In genomic region chr1:94110946-94111740, GRCh38 we compare ENCODE assay signal across 28 cellular contexts. TPM values are rescaled to one million over a fixed set of nuclear protein-coding genes. Genes with fewer than 3 reads are reported as not detected.
"Had no signal": no experiment of that assay in that cellular context is flagged by ENCODE, and none has a peak within 500 bp of the region (broad histone marks: within the 10 kb centered on the region; RNA-seq: fewer than 3 reads in every experiment).

No MANE protein-coding gene starts in this region.

- H3K4me3 Mint-ChIP-seq: activated CD4-positive, alpha-beta T cell treated with anti-CD3 and anti-CD28 coated beads, Interleukin-2, amount 10 ng/mL, durations not matched to agents 24 days and 14 days; activated CD8-positive, alpha-beta T cell treated with anti-CD3 and anti-CD28 coated beads, Interleukin-2, amount 10 ng/mL, durations not matched to agents 7 days and 5 days; activated naive CD8-positive, alpha-beta T cell; activated T-cell treated with anti-CD3 and anti-CD28 coated beads, Interleukin-2, amount 50 U/mL, for 72 hours; brain; central memory CD8-positive, alpha-beta T cell; immature natural killer cell; naive B cell; stimulated activated naive B cell treated with anti-CD40 and anti-IgM and Interleukin-4, amounts not matched to agents 10 μg/mL and 1 μg/mL and 100 μg/mL, for 72 hours; T-helper 2 cell treated with Interferon-gamma antibody and Interleukin-4, amounts not matched to agents 5 μg/mL and 100 μg/mL, for 36 hours had no signal

- H3K9me3 ChIP-seq: esophagus squamous epithelium, thyroid gland, vagina had no signal

- H3K36me3 ChIP-seq: esophagus squamous epithelium, thyroid gland, vagina had no signal

- H3K27me3 ChIP-seq: thyroid gland, vagina had no signal

- H3K27ac ChIP-seq: esophagus squamous epithelium, thyroid gland, vagina had no signal

- FAIRE-seq: endothelial cell of umbilical vein had no signal

- H3K4me1 ChIP-seq: esophagus squamous epithelium had no signal

- H3K36me3 Mint-ChIP-seq: activated naive CD8-positive, alpha-beta T cell; brain; immature natural killer cell; stimulated activated naive B cell treated with anti-CD40 and anti-IgM and Interleukin-4, amounts not matched to agents 10 μg/mL and 1 μg/mL and 100 μg/mL, for 72 hours had no signal

- H3K4me3 ChIP-seq: esophagus squamous epithelium, thyroid gland, vagina had no signal

- DNase-seq: activated CD4-positive, alpha-beta T cell treated with anti-CD3 and anti-CD28 coated beads, Interleukin-2, amount 10 ng/mL, durations not matched to agents 24 days and 14 days; activated CD4-positive, CD25-positive, alpha-beta regulatory T cell; activated CD8-positive, alpha-beta memory T cell treated with anti-CD3 and anti-CD28 coated beads, Interleukin-2, amount 50 U/mL, for 4 hours; activated CD8-positive, alpha-beta T cell treated with anti-CD3 and anti-CD28 coated beads, Interleukin-2, amount 10 ng/mL, durations not matched to agents 7 days and 5 days; activated gamma-delta T cell; activated T-cell treated with anti-CD3 and anti-CD28 coated beads, Interleukin-2, amount 50 U/mL, for 72 hours; amygdala; cortex of kidney; effector CD4-positive, alpha-beta T cell; esophagus squamous epithelium; foreskin fibroblast; head of caudate nucleus; immature natural killer cell; left colon; naive B cell; posterior cingulate gyrus; retina; stimulated activated CD4-positive, alpha-beta T cell treated with anti-CD3 and anti-CD28 coated beads, Interleukin-15, amount 100 ng/mL, for 24 hours; stimulated activated CD4-positive, alpha-beta T cell treated with anti-CD3 and anti-CD28 coated beads, Interleukin-4, amount 100 ng/mL, for 1 hour; stimulated activated naive B cell treated with anti-CD40 and anti-IgM and Interleukin-4, amounts not matched to agents 10 μg/mL and 1 μg/mL and 100 μg/mL, for 72 hours; thyroid gland had no signal

- H3K4me1 Mint-ChIP-seq: activated CD4-positive, alpha-beta T cell treated with anti-CD3 and anti-CD28 coated beads, Interleukin-2, amount 10 ng/mL, durations not matched to agents 24 days and 14 days; naive B cell had no signal

- ATAC-seq: activated CD8-positive, alpha-beta T cell treated with anti-CD3 and anti-CD28 coated beads, Interleukin-2, amount 10 ng/mL, durations not matched to agents 7 days and 5 days; activated T-cell treated with anti-CD3 and anti-CD28 coated beads, Interleukin-2, amount 50 U/mL, for 72 hours; left colon had no signal

- H3K9me3 Mint-ChIP-seq: activated CD4-positive, alpha-beta T cell treated with anti-CD3 and anti-CD28 coated beads, Interleukin-2, amount 10 ng/mL, durations not matched to agents 24 days and 14 days; activated T-cell treated with anti-CD3 and anti-CD28 coated beads, Interleukin-2, amount 50 U/mL, for 72 hours; central memory CD8-positive, alpha-beta T cell; immature natural killer cell; stimulated activated naive B cell treated with anti-CD40 and anti-IgM and Interleukin-4, amounts not matched to agents 10 μg/mL and 1 μg/mL and 100 μg/mL, for 72 hours; T-helper 2 cell treated with Interferon-gamma antibody and Interleukin-4, amounts not matched to agents 5 μg/mL and 100 μg/mL, for 36 hours had no signal

- H3K27ac Mint-ChIP-seq: activated CD4-positive, alpha-beta T cell treated with anti-CD3 and anti-CD28 coated beads, Interleukin-2, amount 10 ng/mL, durations not matched to agents 24 days and 14 days; activated CD8-positive, alpha-beta T cell treated with anti-CD3 and anti-CD28 coated beads, Interleukin-2, amount 10 ng/mL, durations not matched to agents 7 days and 5 days; activated naive CD8-positive, alpha-beta T cell; activated T-cell treated with anti-CD3 and anti-CD28 coated beads, Interleukin-2, amount 50 U/mL, for 72 hours; brain; immature natural killer cell; stimulated activated naive B cell treated with anti-CD40 and anti-IgM and Interleukin-4, amounts not matched to agents 10 μg/mL and 1 μg/mL and 100 μg/mL, for 72 hours; T-helper 2 cell treated with Interferon-gamma antibody and Interleukin-4, amounts not matched to agents 5 μg/mL and 100 μg/mL, for 36 hours had no signal

RNA-seq across cellular contexts. Expression of gene ABCA4, which starts 9.8 kb away (rescaled TPM):
- total RNA-seq: activated CD8-positive, alpha-beta T cell treated with anti-CD3 and anti-CD28 coated beads, Interleukin-2, amount 10 ng/mL, durations not matched to agents 7 days and 5 days; mononuclear cell had no signal
